In the genomic region with DNA sequence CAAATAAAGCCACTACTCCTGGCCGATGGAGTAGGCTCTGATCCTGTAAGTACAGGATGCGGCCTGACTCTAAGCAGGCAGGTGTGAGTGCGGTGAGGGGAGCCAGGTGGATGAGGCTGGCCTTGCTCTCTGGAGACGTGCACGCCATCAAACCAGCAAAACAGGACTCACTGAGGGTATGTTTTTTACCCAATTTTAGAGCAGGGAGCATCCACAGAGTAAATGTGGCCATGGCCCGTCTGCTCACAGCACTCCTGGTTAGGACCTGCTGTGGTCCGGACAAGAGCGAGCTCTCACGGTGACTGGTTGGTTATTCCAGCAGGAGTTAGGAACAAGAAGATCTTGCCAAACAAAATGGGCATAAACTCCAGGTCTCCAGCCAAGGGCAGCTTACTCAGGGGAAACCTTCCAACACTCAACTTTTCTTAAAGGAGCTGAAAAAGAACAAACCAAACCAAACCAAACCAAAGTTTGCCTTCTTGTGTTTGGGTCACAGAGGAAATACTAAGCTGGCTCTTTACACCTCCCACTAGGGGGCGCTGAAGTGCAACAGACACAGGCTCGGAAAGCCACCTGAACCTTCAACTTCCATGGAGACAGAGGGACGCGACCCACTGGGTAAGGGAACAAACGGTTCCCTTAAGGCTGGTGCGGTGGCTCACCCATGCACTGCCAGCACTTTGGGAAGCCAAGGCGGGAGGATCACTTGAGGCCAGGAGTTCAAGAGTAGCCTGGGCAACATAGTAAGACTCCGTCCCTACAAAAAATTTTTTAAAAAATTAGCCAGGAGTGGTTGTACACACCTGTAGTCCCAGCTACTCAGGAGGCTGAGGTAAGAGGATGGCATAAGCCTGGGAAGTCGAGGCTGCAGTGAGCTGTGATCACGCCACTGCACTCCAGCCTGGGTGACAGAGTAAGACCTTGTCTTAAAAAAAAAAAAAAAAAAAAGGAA, we compare ENCODE assay signal across 8 cellular contexts.
A peak's percentile ranks its signal among the peaks of the same experiment; 100 is the strongest.
DNase-seq lines count a peak whose midpoint lies in the region; ATAC-seq and TF ChIP-seq lines count a peak whose summit lies in the region.

No MANE protein-coding gene starts in this region.

- CTCF ChIA-PET in OCI-LY7 (lab: Charles Lee; ENCODE audit: unreplicated experiment) = interaction anchor here (0.6 to 1.5 kb wide), 4 partner anchors 9 to 360 kb away, joined by 3 to 7 read pairs (median 4); no protein-coding TSS in a partner anchor
- CTCF ChIA-PET in naive thymus-derived CD4-positive, alpha-beta T cell (lab: Charles Lee) = interaction anchor here (0.6 to 4.4 kb wide), 32 partner anchors 9 to 613 kb away, joined by 3 to 57 read pairs (median 6); a partner anchor contains a TSS

- H3K27ac ChIP-seq in OCI-LY7 (ENCODE audit: low read depth, low read length, poor library complexity, severe bottlenecking) (no peak overlapping the region), esophagus muscularis mucosa (replicated peaks in 1 of 4) (no peak overlapping the region)
- no peak overlapping the region for H3K27ac ChIP-seq in naive thymus-derived CD4-positive, alpha-beta T cell (ENCODE audit: low read depth, low read length)

- no peak overlapping the region for H2AFZ ChIP-seq in OCI-LY7 (ENCODE audit: low read length)

- no TSS peak for BruUV-seq in OCI-LY7 (replicated peaks; lab: Mats Ljungman, UMichigan)

- H3K4me3 ChIP-seq in OCI-LY7 (ENCODE audit: low read depth, low read length, poor library complexity, severe bottlenecking) (no peak overlapping the region), esophagus muscularis mucosa (no peak overlapping the region)
- H3K4me3 ChIP-seq in naive thymus-derived CD4-positive, alpha-beta T cell (ENCODE audit: low read length) = no peak overlapping the region

- no peaks in the 10 kb centered on the region for H3K79me2 ChIP-seq in OCI-LY7 (ENCODE audit: insufficient read depth, low read depth, low read length)

- H3K36me3 ChIP-seq in OCI-LY7 (ENCODE audit: insufficient read depth, low read length) (no peaks in the 10 kb centered on the region), esophagus muscularis mucosa (peaks cover 0 to 6% (median 4%) of the 10 kb centered on the region in 4 donors)
- no peaks in the 10 kb centered on the region for H3K36me3 ChIP-seq in naive thymus-derived CD4-positive, alpha-beta T cell (ENCODE audit: control insufficient read depth in 2 of 3, insufficient read depth in 3 of 3, low read length in 3 of 3)

- POLR2A ChIA-PET in OCI-LY7 (lab: Charles Lee) = no interaction called here
- POLR2A ChIA-PET in naive thymus-derived CD4-positive, alpha-beta T cell (lab: Charles Lee) = interaction anchor here (0.6 to 1.4 kb wide), 4 partner anchors 9 to 330 kb away, joined by 3 read pairs; no protein-coding TSS in a partner anchor

- H3K4me2 ChIP-seq in OCI-LY7 (ENCODE audit: low read length) = no peak overlapping the region

- H3K9me3 Mint-ChIP-seq in naive thymus-derived CD4-positive, alpha-beta T cell = no peaks in the 10 kb centered on the region

- WGBS in esophagus muscularis mucosa = 56% methylated on average over 19 of the region's 19 CpGs

- H3K27ac Mint-ChIP-seq in naive thymus-derived CD4-positive, alpha-beta T cell = peak overlapping the region in 7 of 9 donors; percentile 46 to 92 (median 64)

- H3K36me3 Mint-ChIP-seq in naive thymus-derived CD4-positive, alpha-beta T cell = peaks cover 0 to 7% (median 3%) of the 10 kb centered on the region in 5 donors

- TF ChIP-seq EP300 in esophagus muscularis mucosa (IDR thresholded peaks at IDR 0.05) = no peak

- intact Hi-C loops in OCI-LY7 (cut with micrococcal nuclease; ENCODE audit: unreplicated experiment) = loop anchor here (1.0 to 2.0 kb wide), 3 partner anchors 131 to 356 kb away; a partner anchor contains a TSS
- intact Hi-C loops in esophagus muscularis mucosa (cut with DNase I) = loop anchor here (1.0 to 5.0 kb wide), 2 partner anchors 131 to 356 kb away; a partner anchor contains a TSS
- intact Hi-C loops in naive thymus-derived CD4-positive, alpha-beta T cell (cut with micrococcal nuclease) = loop anchor here (1.0 to 10.0 kb wide), 12 partner anchors 27 to 658 kb away; a partner anchor contains a TSS

- in situ Hi-C loops in Caki2 (cut with HindIII; ENCODE audit: low pct_unique_long_range_greater_than_20kb, low sequenced_read_pairs) = no loop called here

- H3K4me1 ChIP-seq in OCI-LY7 (ENCODE audit: insufficient read depth, low read length, poor library complexity, severe bottlenecking) (peaks cover 15% of the 10 kb centered on the region), esophagus muscularis mucosa (peaks cover 16 to 45% (median 38%) of the 10 kb centered on the region in 4 donors)
- H3K4me1 ChIP-seq in naive thymus-derived CD4-positive, alpha-beta T cell (ENCODE audit: control insufficient read depth in 2 of 2, insufficient read depth in 2 of 2, low read length in 2 of 2) = peaks cover 0 to 78% of the 10 kb centered on the region in 2 donors

- peak; percentile 94 for TF ChIP-seq CTCF in OCI-LY7 (conservative IDR thresholded peaks at IDR 0.05; ENCODE audit: low read length)
- TF ChIP-seq CTCF in esophagus muscularis mucosa (IDR thresholded peaks at IDR 0.05) = peak; percentile 84 to 95 (median 88)

- DNase-seq in Caki2 (ENCODE audit: low read depth) (peak; percentile 53), KG1 (lab: John Stamatoyannopoulos, UW) (peak; percentile 37), OCI-LY7 (ENCODE audit: low spot score) (peak; percentile 82), activated T-cell treated with anti-CD3 and anti-CD28 coated beads for 48 hours (ENCODE audit: low read depth) (peak; percentile 68), esophagus muscularis mucosa (ENCODE audit: extremely low spot score) (peak; percentile 93)
- DNase-seq in naive thymus-derived CD4-positive, alpha-beta T cell = peak; percentile 72 to 93 (median 80)
- DNase-seq in stimulated activated CD8-positive, alpha-beta memory T cell treated with anti-CD3 and anti-CD28 coated beads, Interleukin-7, amount 100 ng/mL, for 4 hours (ENCODE audit: low read depth in 2 of 2) = peak; percentile 56 to 63

- H3K27me3 ChIP-seq in esophagus muscularis mucosa = no peaks in the 10 kb centered on the region
- no peaks in the 10 kb centered on the region for H3K27me3 ChIP-seq in naive thymus-derived CD4-positive, alpha-beta T cell (ENCODE audit: control insufficient read depth in 2 of 2, insufficient read depth in 2 of 2, low read length in 2 of 2)

- H3K9me3 ChIP-seq in OCI-LY7 (ENCODE audit: low read length) (no peaks in the 10 kb centered on the region), esophagus muscularis mucosa (no peaks in the 10 kb centered on the region)
- H3K9me3 ChIP-seq in naive thymus-derived CD4-positive, alpha-beta T cell (ENCODE audit: control insufficient read depth in 2 of 3, low read length in 3 of 3) = no peaks in the 10 kb centered on the region

- peak; percentile 73 for ATAC-seq in naive thymus-derived CD4-positive, alpha-beta T cell
- ATAC-seq in HG03520 (IDR thresholded peaks at IDR 0.05; ENCODE audit: unreplicated experiment) = no peak

- H3K4me1 Mint-ChIP-seq in naive thymus-derived CD4-positive, alpha-beta T cell = peaks cover 61 to 96% (median 87%) of the 10 kb centered on the region in 7 donors

- no peaks in the 10 kb centered on the region for H4K20me1 ChIP-seq in OCI-LY7 (ENCODE audit: insufficient read depth, low read length)

- no peaks in the 10 kb centered on the region for H3K27me3 Mint-ChIP-seq in naive thymus-derived CD4-positive, alpha-beta T cell

- TF ChIP-seq POLR2A in esophagus muscularis mucosa (IDR thresholded peaks at IDR 0.05; ENCODE audit: low read depth) = no peak

- H3K4me3 Mint-ChIP-seq in naive thymus-derived CD4-positive, alpha-beta T cell = peak overlapping the region in 8 of 10 donors; percentile 44 to 77 (median 61)

- no peaks in the 10 kb centered on the region for H3K9me2 ChIP-seq in OCI-LY7 (ENCODE audit: insufficient read depth, low read length)

Comparison
In these comparisons a context has a peak if more than half of its experiments do, and no peak if none do; other contexts are left out.
1. DNase-seq: peak in every context shown above with its lines; median percentile 93 in esophagus muscularis mucosa; 82 in OCI-LY7; 80 in naive thymus-derived CD4-positive, alpha-beta T cell; 68 in activated T-cell treated with anti-CD3 and anti-CD28 coated beads for 48 hours; 60 in stimulated activated CD8-positive, alpha-beta memory T cell treated with anti-CD3 and anti-CD28 coated beads, Interleukin-7, amount 100 ng/mL, for 4 hours; 53 in Caki2; 37 in KG1.